ENCODE assay signal across 35 cellular contexts in genomic region chr2:168731002-168731401, GRCh38.
"Had no signal": no experiment of that assay in that cellular context is flagged by ENCODE, and none has a peak within 500 bp of the region (broad histone marks: within the 10 kb centered on the region; RNA-seq: fewer than 3 reads in every experiment).

No MANE protein-coding gene starts in this region.

- H3K27ac Mint-ChIP-seq: activated B cell treated with CpG ODN at 0.5 μM for 24 hours; activated CD4-positive, alpha-beta memory T cell treated with anti-CD3 and anti-CD28 coated beads for 36 hours; activated naive CD4-positive, alpha-beta T cell treated with anti-CD3 and anti-CD28 coated beads, Interleukin-2, amount 10 ng/mL, durations not matched to agents 7 days and 5 days; activated naive CD8-positive, alpha-beta T cell; activated naive CD8-positive, alpha-beta T cell treated with anti-CD3 and anti-CD28 coated beads, Interleukin-2, amount 50 U/mL, for 24 hours had no signal

- H3K4me1 ChIP-seq: Peyer's patch, SJSA1 had no signal

- H3K4me3 ChIP-seq: K562, MG63, Peyer's patch, SJSA1 had no signal

- H3K4me1 Mint-ChIP-seq: activated B cell treated with CpG ODN at 0.5 μM for 24 hours; activated naive CD4-positive, alpha-beta T cell treated with anti-CD3 and anti-CD28 coated beads, Interleukin-2, amount 10 ng/mL, durations not matched to agents 7 days and 5 days; central memory CD8-positive, alpha-beta T cell had no signal

- H3K36me3 Mint-ChIP-seq: activated CD4-positive, alpha-beta memory T cell treated with anti-CD3 and anti-CD28 coated beads for 36 hours had no signal

- H3K27me3 Mint-ChIP-seq: activated B cell treated with CpG ODN at 0.5 μM for 24 hours; activated CD4-positive, alpha-beta memory T cell treated with anti-CD3 and anti-CD28 coated beads for 36 hours; activated naive CD4-positive, alpha-beta T cell treated with anti-CD3 and anti-CD28 coated beads, Interleukin-2, amount 10 ng/mL, durations not matched to agents 7 days and 5 days; activated naive CD8-positive, alpha-beta T cell; activated naive CD8-positive, alpha-beta T cell treated with anti-CD3 and anti-CD28 coated beads, Interleukin-2, amount 50 U/mL, for 24 hours; central memory CD8-positive, alpha-beta T cell had no signal

- H3K9me3 Mint-ChIP-seq: activated B cell treated with CpG ODN at 0.5 μM for 24 hours; activated CD4-positive, alpha-beta memory T cell treated with anti-CD3 and anti-CD28 coated beads for 36 hours; activated naive CD4-positive, alpha-beta T cell treated with anti-CD3 and anti-CD28 coated beads, Interleukin-2, amount 10 ng/mL, durations not matched to agents 7 days and 5 days; activated naive CD8-positive, alpha-beta T cell treated with anti-CD3 and anti-CD28 coated beads, Interleukin-2, amount 50 U/mL, for 24 hours; activated T-cell treated with anti-CD3 and anti-CD28 coated beads, Interleukin-2, amount 50 U/mL, for 4 hours; central memory CD8-positive, alpha-beta T cell had no signal

- DNase-seq: activated B cell treated with CpG ODN at 0.5 μM for 24 hours; activated CD4-positive, alpha-beta memory T cell treated with anti-CD3 and anti-CD28 coated beads for 36 hours; activated CD4-positive, alpha-beta T cell treated with anti-CD3 and anti-CD28 coated beads for 4 hours; activated CD4-positive, alpha-beta T cell treated with anti-CD3 and anti-CD28 coated beads, Interleukin-2, amount 50 U/mL, for 1 hour; activated CD4-positive, CD25-positive, alpha-beta regulatory T cell treated with anti-CD3 and anti-CD28 coated beads, Interleukin-2, amount 50 U/mL, for 72 hours; activated CD8-positive, alpha-beta memory T cell treated with anti-CD3 and anti-CD28 coated beads, Interleukin-2, amount 50 U/mL, for 4 hours; activated effector memory CD4-positive, alpha-beta T cell treated with Interleukin-2 at 50 U/mL for 16 hours; activated naive CD4-positive, alpha-beta T cell treated with anti-CD3 and anti-CD28 coated beads, Interleukin-2, amount 10 ng/mL, durations not matched to agents 7 days and 5 days; activated naive CD8-positive, alpha-beta T cell treated with anti-CD3 and anti-CD28 coated beads, Interleukin-2, amount 50 U/mL, for 24 hours; activated T-cell treated with anti-CD3 and anti-CD28 coated beads for 4 hours; activated T-cell treated with anti-CD3 and anti-CD28 coated beads, Interleukin-2, amount 50 U/mL, for 4 hours; anterior cingulate cortex; brain microvascular endothelial cell; NCI-H1048; NCI-H1105 treated with DMSO at 0.1 percent for 48 hours; NCI-H1436; NCI-H1694; NCI-H2029; NCI-H345; NCI-H524 treated with DMSO at 0.1 percent for 48 hours; NCI-H748 treated with DMSO at 0.1 percent for 48 hours; NK-92 treated with Interleukin-12 subunit alpha and Interleukin-12 subunit beta, amount 100 ng/mL, for 24 hours; Peyer's patch; RPMI8226; SHP77 treated with DMSO at 0.1 percent for 48 hours; SW 1271; T-helper 1 cell; T-helper 2 cell; T-helper 9 cell had no signal

- H3K9me3 ChIP-seq: MG63, Peyer's patch, SJSA1 had no signal

- H3K27ac ChIP-seq: brain microvascular endothelial cell, Peyer's patch, SJSA1, VCaP had no signal

- H3K4me3 Mint-ChIP-seq: activated B cell treated with CpG ODN at 0.5 μM for 24 hours; activated CD4-positive, alpha-beta memory T cell treated with anti-CD3 and anti-CD28 coated beads for 36 hours; activated naive CD4-positive, alpha-beta T cell treated with anti-CD3 and anti-CD28 coated beads, Interleukin-2, amount 10 ng/mL, durations not matched to agents 7 days and 5 days; activated naive CD8-positive, alpha-beta T cell; activated naive CD8-positive, alpha-beta T cell treated with anti-CD3 and anti-CD28 coated beads, Interleukin-2, amount 50 U/mL, for 24 hours; activated T-cell treated with anti-CD3 and anti-CD28 coated beads, Interleukin-2, amount 50 U/mL, for 4 hours; central memory CD8-positive, alpha-beta T cell had no signal

- H3K27me3 ChIP-seq: brain microvascular endothelial cell, MG63, Peyer's patch, SJSA1 had no signal

- H3K36me3 ChIP-seq: brain microvascular endothelial cell, MG63, SJSA1 had no signal
